28 cellular contexts compared by ENCODE assay signal in the genomic region with DNA sequence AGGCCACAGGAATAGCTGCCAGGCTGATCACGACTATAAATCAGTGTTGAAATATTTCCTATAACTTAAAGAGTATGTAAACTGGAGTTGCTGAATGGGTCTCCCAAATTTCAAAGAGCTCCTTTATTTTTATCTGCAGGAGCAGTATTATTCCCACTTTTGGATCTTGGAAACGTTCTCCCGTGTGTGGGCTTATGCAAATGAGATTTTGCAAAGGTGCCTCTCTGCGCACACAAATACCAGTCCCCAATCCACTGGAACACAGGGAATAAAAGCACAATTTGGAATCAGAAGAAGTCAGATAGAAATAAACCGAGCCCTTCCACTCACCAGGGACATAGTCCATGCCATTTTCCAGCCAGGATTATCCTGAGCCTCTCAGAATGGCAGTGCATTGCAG.
"Had no signal": no experiment of that assay in that cellular context is flagged by ENCODE, and none has a peak within 500 bp of the region (broad histone marks: within the 10 kb centered on the region; RNA-seq: fewer than 3 reads in every experiment).

No MANE protein-coding gene starts in this region.

- H3K27me3 Mint-ChIP-seq: stimulated activated naive B cell treated with anti-CD40 and anti-IgM and Interleukin-4, amounts not matched to agents 10 μg/mL and 1 μg/mL and 100 μg/mL, for 72 hours had no signal

- H3K27ac ChIP-seq: ovary, parathyroid adenoma, psoas muscle, right lobe of liver, sigmoid colon, stomach, thoracic aorta, thyroid gland, transverse colon, upper lobe of right lung, uterus had no signal

- H3K4me3 Mint-ChIP-seq: naive thymus-derived CD4-positive, alpha-beta T cell; natural killer cell; nephron; stimulated activated effector memory CD8-positive, alpha-beta T cell treated with anti-CD3 and anti-CD28 coated beads, Interleukin-12 subunit alpha, Interleukin-12 subunit beta, amount 100 ng/mL, for 72 hours; stimulated activated naive B cell treated with anti-CD40 and anti-IgM and Interleukin-4, amounts not matched to agents 10 μg/mL and 1 μg/mL and 100 μg/mL, for 72 hours; stimulated activated naive CD8-positive, alpha-beta T cell treated with anti-CD3 and anti-CD28 coated beads, Interleukin-15, Interleukin-2, amounts not matched to agents 100 ng/mL and 50 ng/mL, for 24 hours; type B pancreatic cell had no signal

- H3K79me2 ChIP-seq: parathyroid adenoma had no signal

- ATAC-seq: naive thymus-derived CD4-positive, alpha-beta T cell; natural killer cell; psoas muscle; right cardiac atrium; right lobe of liver; stimulated activated effector memory CD8-positive, alpha-beta T cell treated with anti-CD3 and anti-CD28 coated beads, Interleukin-12 subunit alpha, Interleukin-12 subunit beta, amount 100 ng/mL, for 72 hours; stimulated activated naive B cell treated with anti-CD40 and anti-IgM and Interleukin-4, amounts not matched to agents 10 μg/mL and 1 μg/mL and 100 μg/mL, for 72 hours; upper lobe of right lung had no signal

- H3K9me3 ChIP-seq: ovary, psoas muscle, right lobe of liver, sigmoid colon, thoracic aorta, thyroid gland, transverse colon, upper lobe of right lung, uterus had no signal

- H3K4me1 Mint-ChIP-seq: stimulated activated effector memory CD8-positive, alpha-beta T cell treated with anti-CD3 and anti-CD28 coated beads, Interleukin-12 subunit alpha, Interleukin-12 subunit beta, amount 100 ng/mL, for 72 hours; stimulated activated naive B cell treated with anti-CD40 and anti-IgM and Interleukin-4, amounts not matched to agents 10 μg/mL and 1 μg/mL and 100 μg/mL, for 72 hours had no signal

- H3K9me3 Mint-ChIP-seq: natural killer cell; stimulated activated effector memory CD8-positive, alpha-beta T cell treated with anti-CD3 and anti-CD28 coated beads, Interleukin-12 subunit alpha, Interleukin-12 subunit beta, amount 100 ng/mL, for 72 hours; stimulated activated naive CD8-positive, alpha-beta T cell treated with anti-CD3 and anti-CD28 coated beads, Interleukin-15, Interleukin-2, amounts not matched to agents 100 ng/mL and 50 ng/mL, for 24 hours had no signal

- H3K4me1 ChIP-seq: parathyroid adenoma, psoas muscle, right lobe of liver, stomach, upper lobe of right lung, uterus had no signal

- H3K27me3 ChIP-seq: ovary, right lobe of liver, sigmoid colon, stomach, thyroid gland, transverse colon, upper lobe of right lung, uterus had no signal

- H3K9ac ChIP-seq: parathyroid adenoma had no signal

- H3K36me3 Mint-ChIP-seq: naive thymus-derived CD4-positive, alpha-beta T cell; natural killer cell; stimulated activated effector memory CD8-positive, alpha-beta T cell treated with anti-CD3 and anti-CD28 coated beads, Interleukin-12 subunit alpha, Interleukin-12 subunit beta, amount 100 ng/mL, for 72 hours; stimulated activated naive B cell treated with anti-CD40 and anti-IgM and Interleukin-4, amounts not matched to agents 10 μg/mL and 1 μg/mL and 100 μg/mL, for 72 hours; type B pancreatic cell had no signal

- DNase-seq: naive thymus-derived CD4-positive, alpha-beta T cell; natural killer cell; occipital lobe; ovary; posterior cingulate gyrus; psoas muscle; right cardiac atrium; right lobe of liver; sigmoid colon; small intestine; stimulated activated CD4-positive, alpha-beta T cell treated with anti-CD3 and anti-CD28 coated beads, Interleukin-15, amount 100 ng/mL, for 24 hours; stimulated activated CD4-positive, alpha-beta T cell treated with anti-CD3 and anti-CD28 coated beads, Interleukin-2, amount 100 ng/mL, for 24 hours; stimulated activated CD4-positive, alpha-beta T cell treated with anti-CD3 and anti-CD28 coated beads, Interleukin-2, amount 100 ng/mL, for 48 hours; stimulated activated CD4-positive, alpha-beta T cell treated with anti-CD3 and anti-CD28 coated beads, Interleukin-4, amount 100 ng/mL, for 24 hours; stimulated activated naive B cell treated with anti-CD40 and anti-IgM and Interleukin-4, amounts not matched to agents 10 μg/mL and 1 μg/mL and 100 μg/mL, for 72 hours; stimulated activated naive CD4-positive, alpha-beta T cell treated with Interleukin-2 at 50 U/mL for 16 hours; stomach; thyroid gland; transverse colon; upper lobe of right lung; uterus had no signal

- H2AFZ ChIP-seq: parathyroid adenoma had no signal

- H3K27ac Mint-ChIP-seq: naive thymus-derived CD4-positive, alpha-beta T cell; natural killer cell; nephron; progenitor cell of endocrine pancreas; stimulated activated effector memory CD8-positive, alpha-beta T cell treated with anti-CD3 and anti-CD28 coated beads, Interleukin-12 subunit alpha, Interleukin-12 subunit beta, amount 100 ng/mL, for 72 hours; stimulated activated naive B cell treated with anti-CD40 and anti-IgM and Interleukin-4, amounts not matched to agents 10 μg/mL and 1 μg/mL and 100 μg/mL, for 72 hours; stimulated activated naive CD8-positive, alpha-beta T cell treated with anti-CD3 and anti-CD28 coated beads, Interleukin-15, Interleukin-2, amounts not matched to agents 100 ng/mL and 50 ng/mL, for 24 hours; type B pancreatic cell had no signal
